Comparison of ENCODE assay signal across 33 cellular contexts in genomic region chr5:7043797-7044196, GRCh38.
DNase-seq lines count a peak whose midpoint lies in the region; ATAC-seq, FAIRE-seq and TF ChIP-seq lines count a peak whose summit lies in the region.
"Had no signal": no experiment of that assay in that cellular context is flagged by ENCODE, and none has a peak within 500 bp of the region (broad histone marks: within the 10 kb centered on the region; RNA-seq: fewer than 3 reads in every experiment).

No MANE protein-coding gene starts in this region.

- intact Hi-C loops in K562 (cut with micrococcal nuclease): no loop called here

- CTCF ChIA-PET in K562 (lab: Yijun Ruan, JAX; ENCODE audit: low intra/inter-chr PET ratio): no interaction called here

- 3% methylated on average over 6 of the region's 6 CpGs for WGBS in K562 (ENCODE audit: insufficient coverage, low coverage, missing lambda C conversion rate)
- WGBS in mesendoderm (ENCODE audit: extremely low coverage, insufficient coverage, low lambda C conversion rate): no CpG with 5 or more reads among the region's 6 CpGs

- no peak overlapping the region for H2BK15ac ChIP-seq in mesendoderm (replicated peaks; ENCODE audit: low read depth)

- no peak overlapping the region for H3K23ac ChIP-seq in mesendoderm (ENCODE audit: low read length)

- peak; percentile 37 for DNase-seq in DMS53 (lab: John Stamatoyannopoulos, UW)
- no peak for DNase-seq in DMS53 treated with DMSO at 0.1 percent for 48 hours (lab: John Stamatoyannopoulos, UW; ENCODE audit: unreplicated experiment)
- no peak for DNase-seq in K562 (ENCODE audit: extremely low read depth in 1 of 4, low spot score in 3 of 4)
- DNase-seq in mesendoderm: peak; percentile 12
- no peak for DNase-seq in activated CD4-positive, alpha-beta T cell treated with anti-CD3 and anti-CD28 coated beads for 1 hour
- no peak for DNase-seq in CD1c-positive myeloid dendritic cell (ENCODE audit: extremely low spot score)
- DNase-seq: 8988T; ACHN; AML-193; BE2C; C1 segment of cervical spinal cord; Caco-2; Calu3; CD4-positive, alpha-beta memory T cell; CD4-positive, alpha-beta T cell; CD4-positive, CD25-positive, alpha-beta regulatory T cell; CD8-positive, alpha-beta memory T cell; CD8-positive, alpha-beta T cell; COR-L47; DMS 273 treated with DMSO at 0.1 percent for 48 hours; DMS153; DMS79; DMS79 treated with DMSO at 0.1 percent for 48 hours; DND-41; EL had no signal

- TF ChIP-seq RAD21 in K562 (CRISPR knock-in tag; conservative IDR thresholded peaks at IDR 0.05 in 1 of 2, IDR thresholded peaks at IDR 0.05 in 1 of 2): no peak

- POLR2A ChIA-PET in K562 (lab: Yijun Ruan, JAX): no interaction called here

- H3K18ac ChIP-seq in mesendoderm (ENCODE audit: low read length): no peak overlapping the region

- no peaks in the 10 kb centered on the region for H3K9me1 ChIP-seq in K562 (ENCODE audit: control insufficient read depth, insufficient read depth, low read length)

- 0 out of 2 replicates have a peak, but pooled peaks have one; percentile 12 for TF ChIP-seq EP300 in K562 (IDR thresholded peaks at IDR 0.05; ENCODE audit: low read length)

- H2BK120ac ChIP-seq in mesendoderm (ENCODE audit: low read depth, low read length): no peak overlapping the region

- H3K4me2 ChIP-seq in K562 (ENCODE audit: insufficient read depth, low read length) (no peak overlapping the region), mesendoderm (ENCODE audit: low read length) (no peak overlapping the region)
- H3K4me2 ChIP-seq: A549; BLaER1; BLaER1 treated with 17β-estradiol and CSF1 and Interleukin-3, amounts not matched to agents 10 nM and 100 nM had no signal

- no peak overlapping the region for H2BK5ac ChIP-seq in mesendoderm (ENCODE audit: low read length)

- H4K8ac ChIP-seq in mesendoderm (ENCODE audit: low read depth, low read length): no peak overlapping the region

- H3K27ac ChIP-seq in K562 (ENCODE audit: extremely low read depth, low read depth, low read length) (no peak overlapping the region), mesendoderm (ENCODE audit: low read depth, low read length) (no peak overlapping the region)
- H3K27ac ChIP-seq: 22Rv1; A549; BLaER1; BLaER1 treated with 17β-estradiol and CSF1 and Interleukin-3, amounts not matched to agents 10 nM and 100 nM; C4-2B had no signal

- no peak for TF ChIP-seq POLR2A in K562 (conservative IDR thresholded peaks at IDR 0.05)

- H3K79me1 ChIP-seq in mesendoderm (ENCODE audit: low read length): no peaks in the 10 kb centered on the region

- no peaks in the 10 kb centered on the region for H3K27me3 ChIP-seq in K562 (ENCODE audit: control insufficient read depth in 2 of 2, insufficient read depth in 2 of 2, low read length in 2 of 2)
- no peaks in the 10 kb centered on the region for H3K27me3 ChIP-seq in mesendoderm (ENCODE audit: insufficient read depth, low read length, poor library complexity)
- H3K27me3 ChIP-seq: BE2C; BLaER1; BLaER1 treated with 17β-estradiol and CSF1 and Interleukin-3, amounts not matched to agents 10 nM and 100 nM had no signal

- H2AK5ac ChIP-seq in mesendoderm (ENCODE audit: low read length): no peak overlapping the region

- no TSS peak for BruUV-seq in K562 (replicated peaks; lab: Mats Ljungman, UMichigan)

- no peaks in the 10 kb centered on the region for H3K4me1 ChIP-seq in K562 (replicated peaks in 1 of 2; ENCODE audit: control insufficient read depth in 2 of 2, insufficient read depth in 2 of 2, low read length in 2 of 2)
- no peaks in the 10 kb centered on the region for H3K4me1 ChIP-seq in mesendoderm (ENCODE audit: control insufficient read depth, low read depth, low read length)
- H3K4me1 ChIP-seq: A549; BE2C; BLaER1; BLaER1 treated with 17β-estradiol and CSF1 and Interleukin-3, amounts not matched to agents 10 nM and 100 nM; Caco-2 had no signal

- H3K56ac ChIP-seq in mesendoderm (ENCODE audit: low read length): no peak overlapping the region

- H3K4me3 ChIP-seq in K562: no peak overlapping the region
- no peak overlapping the region for H3K4me3 ChIP-seq in mesendoderm (ENCODE audit: low read length)
- H3K4me3 ChIP-seq: A549; BLaER1; BLaER1 treated with 17β-estradiol and CSF1 and Interleukin-3, amounts not matched to agents 10 nM and 100 nM had no signal

- no peak for TF ChIP-seq CTCF in K562 (IDR thresholded peaks at IDR 0.05 in 2 of 3, conservative IDR thresholded peaks at IDR 0.05 in 1 of 3; ENCODE audit: insufficient read depth in 2 of 3, low read depth in 1 of 3, low read length in 3 of 3)

- ATAC-seq in K562: peak; percentile 75
- ATAC-seq: A549; CD8-positive, alpha-beta T cell had no signal

- in situ Hi-C loops in K562 (cut with MboI): no loop called here

- no peaks in the 10 kb centered on the region for H3K9me3 ChIP-seq in K562 (replicated peaks; ENCODE audit: control insufficient read depth, insufficient read depth, low read depth, low read length)
- H3K9me3 ChIP-seq: A549; BE2C; BLaER1; BLaER1 treated with 17β-estradiol and CSF1 and Interleukin-3, amounts not matched to agents 10 nM and 100 nM; Caco-2 had no signal

- H3K9ac ChIP-seq in K562 (ENCODE audit: insufficient read depth in 1 of 2, low read depth in 2 of 2, low read length in 2 of 2): no peak overlapping the region
- H3K9ac ChIP-seq in mesendoderm (ENCODE audit: low read length): no peak overlapping the region
- H3K9ac ChIP-seq: BLaER1; BLaER1 treated with 17β-estradiol and CSF1 and Interleukin-3, amounts not matched to agents 10 nM and 100 nM had no signal

- H4K20me1 ChIP-seq in K562 (replicated peaks; ENCODE audit: control insufficient read depth, insufficient read depth, low read length): no peaks in the 10 kb centered on the region
- H4K20me1 ChIP-seq: BLaER1; BLaER1 treated with 17β-estradiol and CSF1 and Interleukin-3, amounts not matched to agents 10 nM and 100 nM had no signal

- FAIRE-seq in K562 (lab: Jason Lieb, UNC): no peak
- FAIRE-seq: A204.1, A549, D721Med, G401.6 had no signal

- H4K5ac ChIP-seq in mesendoderm (ENCODE audit: low read length): no peak overlapping the region

- no peak overlapping the region for H2AFZ ChIP-seq in K562 (ENCODE audit: low read depth, low read length)

- H3K4ac ChIP-seq in mesendoderm (ENCODE audit: low read depth, low read length): no peak overlapping the region

- H3K79me2 ChIP-seq in K562 (ENCODE audit: control insufficient read depth, insufficient read depth, low read length) (no peaks in the 10 kb centered on the region), mesendoderm (ENCODE audit: control insufficient read depth, insufficient read depth, low read length) (no peaks in the 10 kb centered on the region)

- H3K36me3 ChIP-seq in K562 (ENCODE audit: control insufficient read depth, insufficient read depth, low read length): no peaks in the 10 kb centered on the region
- no peaks in the 10 kb centered on the region for H3K36me3 ChIP-seq in mesendoderm (ENCODE audit: control insufficient read depth, insufficient read depth, low read length)
- H3K36me3 ChIP-seq: BE2C; BLaER1; BLaER1 treated with 17β-estradiol and CSF1 and Interleukin-3, amounts not matched to agents 10 nM and 100 nM had no signal

TF ChIP-seq in K562, 482 proteins besides CTCF, POLR2A, EP300 and RAD21 (continues in another document):
- TF ChIP-seq ASH1L (IDR thresholded peaks at IDR 0.05; ENCODE audit: borderline replicate concordance, low read depth, partially characterized antibody) (no peak), NONO (IDR thresholded peaks at IDR 0.05; ENCODE audit: low read depth in 2 of 2, low read length in 1 of 2) (no peak), PHF8 (IDR thresholded peaks at IDR 0.05; ENCODE audit: borderline replicate concordance, low read length) (no peak), RFX7 (CRISPR knock-in tag; IDR thresholded peaks at IDR 0.05) (no peak), HDAC3 (IDR thresholded peaks at IDR 0.05; ENCODE audit: borderline replicate concordance, partially characterized antibody) (no peak), NFYB (IDR thresholded peaks at IDR 0.05; ENCODE audit: extremely low read depth, insufficient read length) (no peak), ZNF212 (CRISPR knock-in tag; IDR thresholded peaks at IDR 0.05) (no peak), PML (IDR thresholded peaks at IDR 0.05; ENCODE audit: low read length) (no peak), PATZ1 (CRISPR knock-in tag; IDR thresholded peaks at IDR 0.05; ENCODE audit: borderline replicate concordance) (no peak), ZNF23 (CRISPR knock-in tag; IDR thresholded peaks at IDR 0.05) (no peak), PRMT5 (CRISPR knock-in tag; IDR thresholded peaks at IDR 0.05) (no peak), JUND (IDR thresholded peaks at IDR 0.05; ENCODE audit: borderline replicate concordance, low read depth, low read length) (peak; percentile 55; the same call in 1 of the 2 replicates), JUND (tag; IDR thresholded peaks at IDR 0.05; ENCODE audit: borderline replicate concordance, low read depth, low read length) (peak; percentile 80; the same call in 1 of the 3 replicates), EZH2 (IDR thresholded peaks at IDR 0.05; ENCODE audit: borderline replicate concordance, low read depth, low read length) (no peak), NFRKB (IDR thresholded peaks at IDR 0.05; ENCODE audit: low read depth) (no peak)
- TF ChIP-seq, protein P1, sequence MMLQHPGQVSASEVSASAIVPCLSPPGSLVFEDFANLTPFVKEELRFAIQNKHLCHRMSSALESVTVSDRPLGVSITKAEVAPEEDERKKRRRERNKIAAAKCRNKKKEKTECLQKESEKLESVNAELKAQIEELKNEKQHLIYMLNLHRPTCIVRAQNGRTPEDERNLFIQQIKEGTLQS (IDR thresholded peaks at IDR 0.05): peak; percentile 22; the same call in 1 of the 2 replicates
- TF ChIP-seq, protein P1 (CRISPR knock-in tag; conservative IDR thresholded peaks at IDR 0.05): no peak

Comparison
In these comparisons a context has a peak if more than half of its experiments do, and no peak if none do; other contexts are left out.
1. DNase-seq: peak in DMS53 (single experiment) and mesendoderm (single experiment); none in DMS53 treated with DMSO at 0.1 percent for 48 hours (single experiment), K562 (0 of 4), activated CD4-positive, alpha-beta T cell treated with anti-CD3 and anti-CD28 coated beads for 1 hour (single experiment) and CD1c-positive myeloid dendritic cell (single experiment).